Comparison of ENCODE assay signal across 20 cellular contexts in genomic region chr3:47313341-47314055, GRCh38. TPM values are rescaled to one million over a fixed set of nuclear protein-coding genes. Genes with fewer than 3 reads are reported as not detected.
DNase-seq lines count a peak whose midpoint lies in the region; ATAC-seq and TF ChIP-seq lines count a peak whose summit lies in the region.
"Had no signal": no experiment of that assay in that cellular context is flagged by ENCODE, and none has a peak within 500 bp of the region (broad histone marks: within the 10 kb centered on the region; RNA-seq: fewer than 3 reads in every experiment).

No MANE protein-coding gene starts in this region.

- no peaks in the 10 kb centered on the region for H3K36me3 ChIP-seq in GM23338 (ENCODE audit: insufficient read depth)

- H3K9me3 Mint-ChIP-seq in activated T-cell treated with anti-CD3 and anti-CD28 coated beads, Interleukin-2, amount 50 U/mL, for 24 hours = no peaks in the 10 kb centered on the region
- peaks cover 17% of the 10 kb centered on the region for H3K9me3 Mint-ChIP-seq in GM23338
- H3K9me3 Mint-ChIP-seq in dendritic cell treated with granulocyte-macrophage colony-stimulating factor and Interleukin-4, amounts not matched to agents 40 ng/mL and 50 ng/mL, for 4 days = no peaks in the 10 kb centered on the region
- H3K9me3 Mint-ChIP-seq in progenitor cell of endocrine pancreas (ENCODE audit: low read depth) = peaks cover 7% of the 10 kb centered on the region
- H3K9me3 Mint-ChIP-seq: CD4-positive, alpha-beta memory T cell had no signal

- intact Hi-C loops in dendritic cell treated with granulocyte-macrophage colony-stimulating factor and Interleukin-4, amounts not matched to agents 40 ng/mL and 50 ng/mL, for 4 days (cut with micrococcal nuclease) = loop anchor here (2.0 to 10.0 kb wide), 2 partner anchors 31 to 149 kb away; partner anchors contain the start of genes KIF9, KLHL18 and SETD2
- intact Hi-C loops in Right ventricle myocardium inferior (cut with DNase I) = no loop called here

- no peak overlapping the region for H3K4me2 ChIP-seq in GM23338
- H3K4me2 ChIP-seq: SK-N-SH had no signal

- H3K36me3 Mint-ChIP-seq in activated T-cell treated with anti-CD3 and anti-CD28 coated beads, Interleukin-2, amount 50 U/mL, for 24 hours (ENCODE audit: low read depth) = peaks cover 35% of the 10 kb centered on the region
- peaks cover 24% of the 10 kb centered on the region for H3K36me3 Mint-ChIP-seq in GM23338 (ENCODE audit: low read depth)
- peaks cover 21% of the 10 kb centered on the region for H3K36me3 Mint-ChIP-seq in dendritic cell treated with granulocyte-macrophage colony-stimulating factor and Interleukin-4, amounts not matched to agents 40 ng/mL and 50 ng/mL, for 4 days (ENCODE audit: low read depth)
- H3K36me3 Mint-ChIP-seq in progenitor cell of endocrine pancreas (ENCODE audit: insufficient read depth) = peaks cover 14% of the 10 kb centered on the region

- H3K27ac Mint-ChIP-seq in activated T-cell treated with anti-CD3 and anti-CD28 coated beads, Interleukin-2, amount 50 U/mL, for 24 hours = peak overlapping the region; percentile 55
- H3K27ac Mint-ChIP-seq in GM23338 (no peak overlapping the region), progenitor cell of endocrine pancreas (no peak overlapping the region)
- H3K27ac Mint-ChIP-seq in dendritic cell treated with granulocyte-macrophage colony-stimulating factor and Interleukin-4, amounts not matched to agents 40 ng/mL and 50 ng/mL, for 4 days = no peak overlapping the region
- H3K27ac Mint-ChIP-seq: B cell had no signal

- no peak for TF ChIP-seq CTCF in GM23338 (conservative IDR thresholded peaks at IDR 0.05; ENCODE audit: low read depth in 2 of 2)
- TF ChIP-seq CTCF in progenitor cell of endocrine pancreas (IDR thresholded peaks at IDR 0.05; ENCODE audit: unreplicated experiment) = no peak

- no peaks in the 10 kb centered on the region for H3K27me3 Mint-ChIP-seq in activated T-cell treated with anti-CD3 and anti-CD28 coated beads, Interleukin-2, amount 50 U/mL, for 24 hours
- H3K27me3 Mint-ChIP-seq in GM23338 (ENCODE audit: insufficient read depth, low read depth, poor library complexity) (no peaks in the 10 kb centered on the region), progenitor cell of endocrine pancreas (no peaks in the 10 kb centered on the region)
- no peaks in the 10 kb centered on the region for H3K27me3 Mint-ChIP-seq in dendritic cell treated with granulocyte-macrophage colony-stimulating factor and Interleukin-4, amounts not matched to agents 40 ng/mL and 50 ng/mL, for 4 days
- H3K27me3 Mint-ChIP-seq: B cell; CD4-positive, alpha-beta memory T cell had no signal

- H3K79me2 ChIP-seq in GM23338 (replicated peaks; ENCODE audit: insufficient read depth) = peaks cover 7% of the 10 kb centered on the region; the same call in 1 of the 2 replicates

- peaks cover 23% of the 10 kb centered on the region for H4K20me1 ChIP-seq in GM23338 (replicated peaks; ENCODE audit: insufficient read depth)

- no peaks in the 10 kb centered on the region for H3K27me3 ChIP-seq in GM23338 (ENCODE audit: insufficient read depth)

- H3K4me3 ChIP-seq in GM23338 = no peak overlapping the region
- H3K4me3 ChIP-seq: GM23248 had no signal

- H3K9me2 ChIP-seq in GM23338 (ENCODE audit: insufficient read depth) = no peaks in the 10 kb centered on the region
- H3K9me2 ChIP-seq: SK-N-SH had no signal

- H3K4me3 Mint-ChIP-seq in activated T-cell treated with anti-CD3 and anti-CD28 coated beads, Interleukin-2, amount 50 U/mL, for 24 hours = no peak overlapping the region
- H3K4me3 Mint-ChIP-seq in GM23338 = no peak overlapping the region
- H3K4me3 Mint-ChIP-seq in dendritic cell treated with granulocyte-macrophage colony-stimulating factor and Interleukin-4, amounts not matched to agents 40 ng/mL and 50 ng/mL, for 4 days = peak overlapping the region; percentile 44
- no peak overlapping the region for H3K4me3 Mint-ChIP-seq in progenitor cell of endocrine pancreas (ENCODE audit: low read depth)
- H3K4me3 Mint-ChIP-seq: B cell; CD4-positive, alpha-beta memory T cell had no signal

- no peaks in the 10 kb centered on the region for H3F3A ChIP-seq in GM23338 (replicated peaks; ENCODE audit: low read depth)

- no peak for DNase-seq in activated T-cell treated with anti-CD3 and anti-CD28 coated beads, Interleukin-2, amount 50 U/mL, for 24 hours
- no peak for DNase-seq in activated T-cell treated with anti-CD3 and anti-CD28 coated beads, Interleukin-2, amount 50 U/mL, for 1 hour
- DNase-seq in GM23338 (ENCODE audit: low spot score) = no peak
- peak; percentile 13 for DNase-seq in NOMO-1 treated with dmso at 0.1 percent for 144 hours (lab: John Stamatoyannopoulos, UW; ENCODE audit: unreplicated experiment)
- no peak for DNase-seq in Right ventricle myocardium inferior (ENCODE audit: missing footprints)
- no peak for DNase-seq in progenitor cell of endocrine pancreas (ENCODE audit: low spot score, unreplicated experiment)
- DNase-seq in activated CD8-positive, alpha-beta memory T cell treated with anti-CD3 and anti-CD28 coated beads for 24 hours = no peak
- DNase-seq: CD4-positive, alpha-beta memory T cell; GF-D8; GM23248; HCEC 1CT; NCI-H1048; NCI-H1436; NCI-H2029; NCI-H2171; NCI-H526; Right ventricle myocardium superior; SK-N-SH had no signal

- peaks cover 5% of the 10 kb centered on the region; the same call in 1 of the 2 replicates for H3K4me1 ChIP-seq in GM23338 (ENCODE audit: insufficient read depth)

- ATAC-seq in GM23338 (no peak), Right ventricle myocardium inferior (no peak)

- H3K4me1 Mint-ChIP-seq in activated T-cell treated with anti-CD3 and anti-CD28 coated beads, Interleukin-2, amount 50 U/mL, for 24 hours (ENCODE audit: low read depth) = peaks cover 14% of the 10 kb centered on the region
- peaks cover 11% of the 10 kb centered on the region; the same call in 2 of the 3 replicates for H3K4me1 Mint-ChIP-seq in GM23338
- H3K4me1 Mint-ChIP-seq in dendritic cell treated with granulocyte-macrophage colony-stimulating factor and Interleukin-4, amounts not matched to agents 40 ng/mL and 50 ng/mL, for 4 days (ENCODE audit: low read depth) = peaks cover 79% of the 10 kb centered on the region
- H3K4me1 Mint-ChIP-seq in progenitor cell of endocrine pancreas (ENCODE audit: low read depth) = no peaks in the 10 kb centered on the region

- H2AFZ ChIP-seq in GM23338 = no peak overlapping the region
- H2AFZ ChIP-seq: GM23248 had no signal

- 0 out of 2 replicates have a peak overlapping the region, but pooled peaks have one; percentile 52 for H3K27ac ChIP-seq in GM23338 (ENCODE audit: low read depth)
- H3K27ac ChIP-seq: GM23248 had no signal

TF ChIP-seq in GM23338, 12 proteins besides CTCF, POLR2A, EP300 and RAD21:
- TF ChIP-seq STAT1 (IDR thresholded peaks at IDR 0.05; ENCODE audit: unreplicated experiment) (no peak), REST (IDR thresholded peaks at IDR 0.05; ENCODE audit: unreplicated experiment) (no peak), EZH2phosphoT487 (IDR thresholded peaks at IDR 0.05; ENCODE audit: unreplicated experiment) (no peak), ZNF331 (CRISPR knock-in tag; IDR thresholded peaks at IDR 0.05; ENCODE audit: low read depth) (no peak), EZH2 (IDR thresholded peaks at IDR 0.05; ENCODE audit: low read depth, unreplicated experiment) (no peak)
TF ChIP-seq in GM23338: peak in this region for 0.

RNA-seq across cellular contexts. Expression of gene KLHL18, which starts 30.8 kb away (rescaled TPM):
- total RNA-seq in GM23338 (2014; rRNA removed; shearing (Covaris generic)) = 16.8 and 18.1 TPM in 2 replicates
- polyA plus RNA-seq in GM23338 (2016; fragmentation: Nextera tagmentation; extraction: Ambion mirVana) = 11.3 and 13.9 TPM in 2 replicates
- total RNA-seq in Right ventricle myocardium inferior = 49.8 TPM
- 30.7 and 33.6 TPM in 2 replicates for total RNA-seq in progenitor cell of endocrine pancreas

RNA-seq across cellular contexts. Expression of gene KIF9, which starts 30.9 kb away (rescaled TPM):
- total RNA-seq in GM23338 (2014; rRNA removed; shearing (Covaris generic)) = 4.1 and 14.0 TPM in 2 replicates
- 10.3 and 12.6 TPM in 2 replicates for polyA plus RNA-seq in GM23338 (2016; fragmentation: Nextera tagmentation; extraction: Ambion mirVana)
- total RNA-seq in Right ventricle myocardium inferior (7.6 TPM), progenitor cell of endocrine pancreas (14.2 and 16.9 TPM in 2 replicates)
